Comparison of ENCODE assay signal across 2 cellular contexts in genomic region chr10:14423111-14423744, GRCh38.
TF ChIP-seq lines count a peak whose summit lies in the region.

No MANE protein-coding gene starts in this region.

TF ChIP-seq in GM23338, 12 proteins besides CTCF, POLR2A, EP300 and RAD21 (continued from another document):
- TF ChIP-seq REST (IDR thresholded peaks at IDR 0.05; ENCODE audit: unreplicated experiment), result no peak
- TF ChIP-seq ETS1 (IDR thresholded peaks at IDR 0.05), result no peak
- no peak for TF ChIP-seq ZNF114 (CRISPR knock-in tag; IDR thresholded peaks at IDR 0.05)
- no peak for TF ChIP-seq POLR2AphosphoS5 (IDR thresholded peaks at IDR 0.05; ENCODE audit: low read depth)
- no peak for TF ChIP-seq ZNF331 (CRISPR knock-in tag; IDR thresholded peaks at IDR 0.05; ENCODE audit: low read depth)
- no peak for TF ChIP-seq NANOG (IDR thresholded peaks at IDR 0.05; ENCODE audit: borderline replicate concordance)

TF ChIP-seq in HEK293T, 16 proteins besides CTCF, POLR2A, EP300 and RAD21 (continued from another document):
- TF ChIP-seq BHLHE40 (IDR thresholded peaks at IDR 0.05; ENCODE audit: borderline replicate concordance) (no peak), ARNT (IDR thresholded peaks at IDR 0.05) (no peak), ELF4 (IDR thresholded peaks at IDR 0.05) (no peak), FOXK2 (IDR thresholded peaks at IDR 0.05) (no peak), SUZ12 (IDR thresholded peaks at IDR 0.05) (no peak)
